ENCODE assay signal across 9 cellular contexts in genomic region chr9:36748322-36748899, GRCh38.
DNase-seq lines count a peak whose midpoint lies in the region; ATAC-seq, FAIRE-seq and TF ChIP-seq lines count a peak whose summit lies in the region.
"Had no signal": no experiment of that assay in that cellular context is flagged by ENCODE, and none has a peak within 500 bp of the region (broad histone marks: within the 10 kb centered on the region; RNA-seq: fewer than 3 reads in every experiment).

No MANE protein-coding gene starts in this region.

- no peak overlapping the region for H2AK5ac ChIP-seq in H1 (ENCODE audit: low read depth, low read length)

- DNase-seq in GM19239 (ENCODE audit: insufficient read length, low spot score) = peak; percentile 42
- DNase-seq in OCI-M1 (lab: John Stamatoyannopoulos, UW) = peak; percentile 52
- DNase-seq in H1 (ENCODE audit: low read depth in 1 of 2, low spot score in 2 of 2) = peak in 1 of 2 experiments; percentile 82
- peak; percentile 70 for DNase-seq in neural crest cell (ENCODE audit: low read depth, low spot score)
- DNase-seq in frontal cortex (ENCODE audit: low spot score in 2 of 2) = no peak
- DNase-seq in NCI-H774 (lab: John Stamatoyannopoulos, UW) = no peak
- DNase-seq in SHP77 treated with DMSO at 0.1 percent for 48 hours (lab: John Stamatoyannopoulos, UW) = no peak

- H2BK120ac ChIP-seq in H1 (replicated peaks; ENCODE audit: low read depth, low read length) = no peak overlapping the region

- WGBS in H1 (ENCODE audit: extremely low coverage in 1 of 2, insufficient coverage in 1 of 2, insufficient read length in 1 of 2, insufficient replicate concordance in 2 of 2, low coverage in 1 of 2, low lambda C conversion rate in 2 of 2, missing lambda C conversion rate in 1 of 2), 2 experiments = 71% methylated on average over 13 of the region's 13 CpGs; no CpG with 5 or more reads in 1 of the 2 experiments

- H3K4me1 Mint-ChIP-seq in neural crest cell = no peaks in the 10 kb centered on the region
- H3K4me1 Mint-ChIP-seq: naive thymus-derived CD8-positive, alpha-beta T cell had no signal

- H3K56ac ChIP-seq in H1 (replicated peaks; ENCODE audit: insufficient read length, low read depth, low read length) = no peak overlapping the region

- CTCF ChIA-PET in H1 (lab: Charles Lee; ENCODE audit: partially characterized antibody) = interaction anchor here (1.0 to 1.5 kb wide), 2 partner anchors 20 to 24 kb away, joined by 3 to 5 read pairs; no protein-coding TSS in a partner anchor

- no peak overlapping the region for H3K4me3 ChIP-seq in H1 (ENCODE audit: extremely low read depth in 1 of 4, insufficient read depth in 2 of 4, low read depth in 3 of 4, low read length in 4 of 4)

- peak in 1 of 2 experiments; percentile 14; a peak in 1 of 4 replicates for TF ChIP-seq RAD21 in H1 (IDR thresholded peaks at IDR 0.05 in 1 of 2, conservative IDR thresholded peaks at IDR 0.05 in 1 of 2; ENCODE audit: low read depth in 2 of 2, low read length in 2 of 2)

- TF ChIP-seq POLR2A in H1 (IDR thresholded peaks at IDR 0.05; ENCODE audit: control extremely low read depth in 1 of 2, low read depth in 2 of 2, low read length in 2 of 2) = no peak

- H2AFZ ChIP-seq in H1 (ENCODE audit: low read length) = no peak overlapping the region

- no peak overlapping the region for H2BK12ac ChIP-seq in H1 (ENCODE audit: low read depth, low read length)

- no peak for ATAC-seq in GM18517 (IDR thresholded peaks at IDR 0.05; ENCODE audit: unreplicated experiment)
- ATAC-seq: naive thymus-derived CD8-positive, alpha-beta T cell had no signal

- no peak overlapping the region for H3K4me3 Mint-ChIP-seq in neural crest cell
- H3K4me3 Mint-ChIP-seq: naive thymus-derived CD8-positive, alpha-beta T cell had no signal

- no peak overlapping the region for H3K27ac Mint-ChIP-seq in neural crest cell (ENCODE audit: unreplicated experiment)

- H2BK20ac ChIP-seq in H1 (ENCODE audit: low read length) = no peak overlapping the region

- TF ChIP-seq CTCF in H1 (IDR thresholded peaks at IDR 0.05; ENCODE audit: control extremely low read depth in 1 of 3, insufficient read depth in 1 of 3, low read depth in 1 of 3, low read length in 3 of 3) = no peak
- no peak for TF ChIP-seq CTCF in neural crest cell (conservative IDR thresholded peaks at IDR 0.05)

- H3K23me2 ChIP-seq in H1 (ENCODE audit: low read depth, low read length) = no peaks in the 10 kb centered on the region

- H3K23ac ChIP-seq in H1 (ENCODE audit: insufficient read length) = no peak overlapping the region

- H3K27ac ChIP-seq in H1 (ENCODE audit: low read depth, low read length) = no peak overlapping the region

- no peak overlapping the region for H3K4me2 ChIP-seq in H1 (ENCODE audit: insufficient read depth in 1 of 2, low read depth in 2 of 2, low read length in 2 of 2)

- H3K36me3 Mint-ChIP-seq in neural crest cell (ENCODE audit: low read depth) = no peaks in the 10 kb centered on the region
- H3K36me3 Mint-ChIP-seq: naive thymus-derived CD8-positive, alpha-beta T cell had no signal

- H3K4ac ChIP-seq in H1 (replicated peaks; ENCODE audit: insufficient read length, low read depth, low read length) = no peak overlapping the region

- H3K9me3 ChIP-seq in H1 (ENCODE audit: insufficient read depth in 2 of 2, low read depth in 1 of 2, low read length in 1 of 2) = no peaks in the 10 kb centered on the region

- H4K5ac ChIP-seq in H1 (ENCODE audit: insufficient read length, low read depth, low read length) = no peak overlapping the region

- no peak overlapping the region for H4K8ac ChIP-seq in H1 (ENCODE audit: extremely low read depth, insufficient read depth, low read length)

- no peaks in the 10 kb centered on the region; a peak in 2 of 7 replicates for H3K27me3 ChIP-seq in H1 (replicated peaks in 1 of 4; ENCODE audit: control insufficient read depth in 3 of 4, extremely low read depth in 1 of 4, insufficient read depth in 3 of 4, low read length in 3 of 4)

- no peak overlapping the region for H2BK5ac ChIP-seq in H1 (ENCODE audit: low read depth, low read length)

- peaks cover 0 to 4% of the 10 kb centered on the region in 2 experiments for H4K20me1 ChIP-seq in H1 (replicated peaks in 1 of 2; ENCODE audit: control insufficient read depth in 1 of 2, insufficient read depth in 2 of 2, low read length in 2 of 2)

- no peak for TF ChIP-seq EP300 in H1 (IDR thresholded peaks at IDR 0.05; ENCODE audit: borderline replicate concordance in 1 of 2, low read depth in 2 of 2, low read length in 2 of 2)

- H3K27me3 Mint-ChIP-seq in neural crest cell (ENCODE audit: low read depth) = peaks cover 75% of the 10 kb centered on the region

- H2BK15ac ChIP-seq in H1 (ENCODE audit: low read length) = no peak overlapping the region

- H3K9me3 Mint-ChIP-seq in neural crest cell = no peaks in the 10 kb centered on the region

- no peak overlapping the region for H3K9ac ChIP-seq in H1 (replicated peaks in 1 of 4; ENCODE audit: extremely low read depth in 1 of 4, low read depth in 3 of 4, low read length in 3 of 4)

- no peak for FAIRE-seq in GM19239 (lab: Jason Lieb, UNC)
- no peak for FAIRE-seq in H1 (lab: Jason Lieb, UNC)
- no peak for FAIRE-seq in frontal cortex (lab: Jason Lieb, UNC)

- no peak overlapping the region for H4K91ac ChIP-seq in H1 (replicated peaks; ENCODE audit: insufficient read length, low read length)

- POLR2A ChIA-PET in H1 (lab: Charles Lee; ENCODE audit: partially characterized antibody) = interaction anchor here (4.0 kb wide), 1 partner anchor 17 kb away, joined by 13 read pairs; no protein-coding TSS in a partner anchor

- no peaks in the 10 kb centered on the region for H3K79me2 ChIP-seq in H1 (ENCODE audit: control insufficient read depth in 1 of 2, insufficient read depth in 2 of 2, low read length in 2 of 2)

- H3K14ac ChIP-seq in H1 (ENCODE audit: insufficient read length) = no peak overlapping the region

- no peaks in the 10 kb centered on the region; a peak in 1 of 7 replicates for H3K4me1 ChIP-seq in H1 (replicated peaks in 1 of 4; ENCODE audit: control insufficient read depth in 3 of 4, insufficient read depth in 4 of 4, low read length in 3 of 4)

- H3K36me3 ChIP-seq in H1 (ENCODE audit: control insufficient read depth in 2 of 4, insufficient read depth in 4 of 4, low read length in 3 of 4) = no peaks in the 10 kb centered on the region

- H3K79me1 ChIP-seq in H1 (ENCODE audit: low read depth, low read length) = no peaks in the 10 kb centered on the region

- no peak overlapping the region for H3K18ac ChIP-seq in H1 (ENCODE audit: extremely low read depth, low read length)

TF ChIP-seq in H1, 55 proteins besides CTCF, POLR2A, EP300 and RAD21:
- TF ChIP-seq E2F6 (IDR thresholded peaks at IDR 0.05) (no peak), CHD1 (IDR thresholded peaks at IDR 0.05; ENCODE audit: low read depth, low read length) (no peak), TEAD4 (IDR thresholded peaks at IDR 0.05; ENCODE audit: low read depth, low read length) (peak; percentile 37; the same call in 1 of the 2 replicates), SIN3A (conservative IDR thresholded peaks at IDR 0.05 in 1 of 2, IDR thresholded peaks at IDR 0.05 in 1 of 2; ENCODE audit: low read depth in 1 of 2, low read length in 2 of 2) (0 out of 4 replicates have a peak, but pooled peaks have one; percentile 49 to 74), EZH2 (IDR thresholded peaks at IDR 0.05; ENCODE audit: low read depth, low read length, severe bottlenecking) (peak; percentile 10)

Comparison
In these comparisons a context has a peak if more than half of its experiments do, and no peak if none do; other contexts are left out.
1. DNase-seq: peak in GM19239 (single experiment), OCI-M1 (single experiment) and neural crest cell (single experiment); none in frontal cortex (0 of 2), NCI-H774 (single experiment) and SHP77 treated with DMSO at 0.1 percent for 48 hours (single experiment).